ENCODE assay signal across 15 cellular contexts in the genomic region with DNA sequence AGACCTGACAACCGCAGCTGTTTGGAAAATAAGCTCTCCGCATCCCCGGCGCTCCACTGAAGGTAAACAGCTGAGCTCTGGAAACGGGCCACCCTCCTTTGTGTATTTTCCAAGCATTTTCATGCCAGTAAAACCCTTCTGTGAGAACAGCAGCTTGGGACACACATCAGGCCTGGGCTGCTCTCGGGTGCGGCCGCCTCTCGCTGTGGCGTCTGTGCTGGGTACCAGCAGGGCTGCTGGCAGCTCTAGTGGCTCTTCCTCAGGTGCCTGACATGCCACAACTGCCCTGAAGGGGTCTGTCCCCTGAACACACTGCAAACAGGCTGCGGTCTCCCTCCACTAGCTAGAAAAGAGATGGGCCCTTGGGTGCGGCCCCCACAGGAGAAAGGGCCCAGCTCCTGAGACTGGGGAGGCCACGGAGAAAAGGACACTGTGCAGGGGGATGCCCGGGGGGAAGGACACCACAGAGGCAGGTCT.
DNase-seq lines count a peak whose midpoint lies in the region; ATAC-seq and TF ChIP-seq lines count a peak whose summit lies in the region.
"Had no signal": no experiment of that assay in that cellular context is flagged by ENCODE, and none has a peak within 500 bp of the region (broad histone marks: within the 10 kb centered on the region; RNA-seq: fewer than 3 reads in every experiment).

No MANE protein-coding gene starts in this region.

- no peak overlapping the region for H2BK120ac ChIP-seq in H9 (ENCODE audit: low read depth, low read length, poor library complexity, severe bottlenecking)

- no peak overlapping the region for H3K56ac ChIP-seq in H9 (ENCODE audit: insufficient read length, low read depth, low read length)

- POLR2A ChIA-PET in HEK293T (lab: Yijun Ruan, JAX) = no interaction called here

- no peaks in the 10 kb centered on the region for H3K27me3 ChIP-seq in H9 (ENCODE audit: insufficient read depth, low read length)
- no peaks in the 10 kb centered on the region for H3K27me3 ChIP-seq in layer of hippocampus (ENCODE audit: control insufficient read depth, insufficient read depth, low read length)

- no peak overlapping the region for H4K91ac ChIP-seq in H9 (ENCODE audit: insufficient read length, low read depth, low read length)

- peak overlapping the region in 2 of 3 experiments; percentile 70 to 72; a peak in 5 of 7 replicates for H3K27ac Mint-ChIP-seq in H9
- peak overlapping the region; percentile 68 for H3K27ac Mint-ChIP-seq in stimulated activated memory B cell treated with anti-CD40 and anti-IgM and Interleukin-4, amounts not matched to agents 10 μg/mL and 1 μg/mL and 100 μg/mL, for 72 hours

- no peak overlapping the region for H3K4ac ChIP-seq in H9 (ENCODE audit: low read depth, low read length)

- H4K8ac ChIP-seq in H9 (replicated peaks; ENCODE audit: insufficient read length, low read depth, low read length) = no peak overlapping the region

- DNase-seq in H9 (no peak), HUDEP-2 (lab: John Stamatoyannopoulos, UW; ENCODE audit: unreplicated experiment in 76 of 76) (no peak), HEK293T (ENCODE audit: extremely low spot score) (no peak)
- no peak for DNase-seq in activated naive CD4-positive, alpha-beta T cell treated with anti-CD3 and anti-CD28 coated beads, Interleukin-2, amount 50 U/mL, for 16 hours
- DNase-seq: activated CD4-positive, alpha-beta T cell treated with anti-CD3 and anti-CD28 coated beads, Interleukin-2, amount 50 U/mL, for 1 hour; activated T-cell treated with anti-CD3 and anti-CD28 coated beads, Interleukin-2, amount 50 U/mL, for 4 hours; Caco-2; GF-D8; NCI-H226; trophoblast cell had no signal

- H2AFZ ChIP-seq in H9 (ENCODE audit: low read length) = no peak overlapping the region

- H3K9ac ChIP-seq in H9 (ENCODE audit: extremely low read depth, insufficient read length, low read length) = no peak overlapping the region

- H4K5ac ChIP-seq in H9 (ENCODE audit: insufficient read length, low read depth, low read length) = no peak overlapping the region

- no peaks in the 10 kb centered on the region for H3K79me1 ChIP-seq in H9 (ENCODE audit: insufficient read depth, low read depth, low read length, poor library complexity, severe bottlenecking)

- no peak overlapping the region for H3K18ac ChIP-seq in H9 (ENCODE audit: insufficient read length, low read depth, low read length)

- H3K79me2 ChIP-seq in H9 (ENCODE audit: insufficient read depth, low read length) = no peaks in the 10 kb centered on the region

- H3K27ac ChIP-seq in H9 (ENCODE audit: insufficient read length, low read depth, low read length) (no peak overlapping the region), VCaP (peak overlapping the region; percentile 72), layer of hippocampus (ENCODE audit: low read depth, low read length) (peak overlapping the region; percentile 97)

- H3T11ph ChIP-seq in H9 (ENCODE audit: low read length) = no peak overlapping the region

- ATAC-seq in stimulated activated memory B cell treated with anti-CD40 and anti-IgM and Interleukin-4, amounts not matched to agents 10 μg/mL and 1 μg/mL and 100 μg/mL, for 72 hours = no peak
- ATAC-seq in HG02623 (IDR thresholded peaks at IDR 0.05; ENCODE audit: unreplicated experiment) = no peak
- ATAC-seq: activated T-cell treated with anti-CD3 and anti-CD28 coated beads, Interleukin-2, amount 50 U/mL, for 4 hours had no signal

- H3K4me1 ChIP-seq in H9 (ENCODE audit: insufficient read depth, low read length) = no peaks in the 10 kb centered on the region; the same call in 1 of the 2 replicates
- H3K4me1 ChIP-seq: Caco-2 had no signal

- no peak overlapping the region for H2AK5ac ChIP-seq in H9 (ENCODE audit: insufficient read length, low read length)

- H3K27me3 Mint-ChIP-seq in H9 (ENCODE audit: low read depth) = no peaks in the 10 kb centered on the region
- H3K27me3 Mint-ChIP-seq in stimulated activated memory B cell treated with anti-CD40 and anti-IgM and Interleukin-4, amounts not matched to agents 10 μg/mL and 1 μg/mL and 100 μg/mL, for 72 hours = no peaks in the 10 kb centered on the region
- H3K27me3 Mint-ChIP-seq: central memory CD8-positive, alpha-beta T cell had no signal

- WGBS in H9 (ENCODE audit: extremely low coverage, insufficient read length, low lambda C conversion rate) = no CpG with 5 or more reads among the region's 14 CpGs

- no peaks in the 10 kb centered on the region for H3K9me3 ChIP-seq in H9 (ENCODE audit: control insufficient read depth, low read depth, low read length)
- H3K9me3 ChIP-seq: Caco-2 had no signal

- H2BK20ac ChIP-seq in H9 (ENCODE audit: low read depth, low read length, poor library complexity, severe bottlenecking) = no peak overlapping the region

- no peak overlapping the region for H3K4me3 Mint-ChIP-seq in H9
- no peak overlapping the region for H3K4me3 Mint-ChIP-seq in stimulated activated memory B cell treated with anti-CD40 and anti-IgM and Interleukin-4, amounts not matched to agents 10 μg/mL and 1 μg/mL and 100 μg/mL, for 72 hours
- H3K4me3 Mint-ChIP-seq: activated T-cell treated with anti-CD3 and anti-CD28 coated beads, Interleukin-2, amount 50 U/mL, for 4 hours; central memory CD8-positive, alpha-beta T cell had no signal

- H2BK12ac ChIP-seq in H9 (ENCODE audit: insufficient read length, low read depth, low read length) = no peak overlapping the region

- no peak overlapping the region for H2BK15ac ChIP-seq in H9 (ENCODE audit: low read depth, low read length)

- H3K4me2 ChIP-seq in H9 (ENCODE audit: insufficient read depth, insufficient read length, low read length) = no peak overlapping the region

- H3K14ac ChIP-seq in H9 (ENCODE audit: insufficient read depth, low read length) = no peak overlapping the region; the same call in 1 of the 2 replicates

- peaks cover 6 to 14% (median 12%) of the 10 kb centered on the region in 3 experiments for H3K36me3 Mint-ChIP-seq in H9 (ENCODE audit: insufficient read depth in 1 of 3, low read depth in 3 of 3)
- H3K36me3 Mint-ChIP-seq in stimulated activated memory B cell treated with anti-CD40 and anti-IgM and Interleukin-4, amounts not matched to agents 10 μg/mL and 1 μg/mL and 100 μg/mL, for 72 hours = peaks cover 41% of the 10 kb centered on the region

- peak; percentile 29; the same call in 2 of the 3 replicates for TF ChIP-seq CTCF in H9 (conservative IDR thresholded peaks at IDR 0.05)
- peak; percentile 22 for TF ChIP-seq CTCF in VCaP (conservative IDR thresholded peaks at IDR 0.05)

- peaks cover 38 to 50% of the 10 kb centered on the region in 2 experiments for H3K4me1 Mint-ChIP-seq in H9
- peaks cover 67% of the 10 kb centered on the region for H3K4me1 Mint-ChIP-seq in stimulated activated memory B cell treated with anti-CD40 and anti-IgM and Interleukin-4, amounts not matched to agents 10 μg/mL and 1 μg/mL and 100 μg/mL, for 72 hours

- H4K20me1 ChIP-seq in H9 (ENCODE audit: control insufficient read depth, insufficient read depth, insufficient read length) = no peaks in the 10 kb centered on the region

- H2BK5ac ChIP-seq in H9 (ENCODE audit: insufficient read length, low read length) = no peak overlapping the region

- CTCF ChIA-PET in HEK293T (lab: Yijun Ruan, JAX) = no interaction called here

- no peaks in the 10 kb centered on the region for H3K23me2 ChIP-seq in H9 (ENCODE audit: insufficient read length, low read depth, low read length, poor library complexity, severe bottlenecking)

- H3K9me3 Mint-ChIP-seq in H9 = no peaks in the 10 kb centered on the region
- no peaks in the 10 kb centered on the region for H3K9me3 Mint-ChIP-seq in stimulated activated memory B cell treated with anti-CD40 and anti-IgM and Interleukin-4, amounts not matched to agents 10 μg/mL and 1 μg/mL and 100 μg/mL, for 72 hours
- H3K9me3 Mint-ChIP-seq: activated T-cell treated with anti-CD3 and anti-CD28 coated beads, Interleukin-2, amount 50 U/mL, for 4 hours; central memory CD8-positive, alpha-beta T cell had no signal

- no peak overlapping the region for H3K23ac ChIP-seq in H9 (ENCODE audit: insufficient read length, low read depth, low read length)

TF ChIP-seq in HEK293T, 16 proteins besides CTCF, POLR2A, EP300 and RAD21:
- TF ChIP-seq TARDBP (IDR thresholded peaks at IDR 0.05) (no peak), SP1 (IDR thresholded peaks at IDR 0.05) (no peak), FOXA1 (IDR thresholded peaks at IDR 0.05) (no peak), L3MBTL2 (conservative IDR thresholded peaks at IDR 0.05) (no peak), ZNF384 (IDR thresholded peaks at IDR 0.05) (no peak), CTBP1 (IDR thresholded peaks at IDR 0.05; ENCODE audit: borderline replicate concordance) (no peak), ELF4 (IDR thresholded peaks at IDR 0.05) (no peak), BHLHE40 (IDR thresholded peaks at IDR 0.05; ENCODE audit: borderline replicate concordance) (no peak), FOXM1 (IDR thresholded peaks at IDR 0.05; ENCODE audit: borderline replicate concordance) (no peak), NFRKB (IDR thresholded peaks at IDR 0.05) (no peak), HDGF (IDR thresholded peaks at IDR 0.05; ENCODE audit: borderline replicate concordance) (no peak)
- TF ChIP-seq, protein P1, sequence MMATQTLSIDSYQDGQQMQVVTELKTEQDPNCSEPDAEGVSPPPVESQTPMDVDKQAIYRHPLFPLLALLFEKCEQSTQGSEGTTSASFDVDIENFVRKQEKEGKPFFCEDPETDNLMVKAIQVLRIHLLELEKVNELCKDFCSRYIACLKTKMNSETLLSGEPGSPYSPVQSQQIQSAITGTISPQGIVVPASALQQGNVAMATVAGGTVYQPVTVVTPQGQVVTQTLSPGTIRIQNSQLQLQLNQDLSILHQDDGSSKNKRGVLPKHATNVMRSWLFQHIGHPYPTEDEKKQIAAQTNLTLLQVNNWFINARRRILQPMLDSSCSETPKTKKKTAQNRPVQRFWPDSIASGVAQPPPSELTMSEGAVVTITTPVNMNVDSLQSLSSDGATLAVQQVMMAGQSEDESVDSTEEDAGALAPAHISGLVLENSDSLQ (IDR thresholded peaks at IDR 0.05) = no peak
